8 cellular contexts compared by ENCODE assay signal in the genomic region with DNA sequence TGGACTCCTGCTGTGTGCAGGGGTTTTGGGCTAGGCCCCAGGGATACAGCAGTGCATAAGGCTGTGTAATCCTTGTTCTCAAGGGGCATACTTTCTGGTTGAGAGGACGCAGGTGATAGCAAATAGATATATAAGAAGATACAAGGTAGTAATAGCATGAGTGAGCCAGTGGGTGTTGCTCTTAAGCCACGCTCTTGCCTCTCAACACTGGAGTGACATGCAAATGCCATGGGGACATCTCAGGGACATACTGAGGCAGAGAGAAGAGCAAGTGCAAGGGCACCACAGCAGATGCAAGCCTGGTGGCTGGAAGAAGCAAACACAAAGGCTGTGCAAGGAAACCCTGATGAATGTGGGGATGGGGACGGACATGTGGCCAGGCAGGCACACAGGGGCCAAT.
DNase-seq lines count a peak whose midpoint lies in the region; ATAC-seq, FAIRE-seq and TF ChIP-seq lines count a peak whose summit lies in the region.

No MANE protein-coding gene starts in this region.

- H3K9me2 ChIP-seq in Karpas-422 (replicated peaks; ENCODE audit: insufficient read depth, low read length) = no peaks in the 10 kb centered on the region

- intact Hi-C loops in ovary (cut with DNase I) = no loop called here

- WGBS in ovary, 3 donors = 89 to 94% (median 93%) methylated on average over 3 of the region's 3 CpGs

- H3K36me3 ChIP-seq in Karpas-422 (ENCODE audit: insufficient read depth, low read length) (no peaks in the 10 kb centered on the region), keratinocyte (ENCODE audit: control insufficient read depth in 2 of 2, extremely low read depth in 1 of 2, insufficient read depth in 2 of 2, low read length in 2 of 2) (no peaks in the 10 kb centered on the region), ovary (no peaks in the 10 kb centered on the region)

- no peak overlapping the region for H3K27ac ChIP-seq in Karpas-422 (ENCODE audit: low read length)
- no peak overlapping the region for H3K27ac ChIP-seq in keratinocyte (ENCODE audit: control insufficient read depth, insufficient read depth, low read length)
- H3K27ac ChIP-seq in ovary = no peak overlapping the region

- H3K4me3 ChIP-seq in Karpas-422 (ENCODE audit: low read length) (no peak overlapping the region), keratinocyte (ENCODE audit: control insufficient read depth in 2 of 3, extremely low read depth in 1 of 3, insufficient read depth in 2 of 3, low read depth in 1 of 3, low read length in 3 of 3) (no peak overlapping the region), ovary (no peak overlapping the region)

- no peaks in the 10 kb centered on the region for H3K9me3 ChIP-seq in Karpas-422 (ENCODE audit: low read length)
- no peaks in the 10 kb centered on the region for H3K9me3 ChIP-seq in keratinocyte (ENCODE audit: control insufficient read depth, low read depth, low read length)
- no peaks in the 10 kb centered on the region for H3K9me3 ChIP-seq in ovary

- dilution Hi-C loops in keratinocyte (cut with MboI; ENCODE audit: extremely low pct_ligation_motif_present, low sequenced_read_pairs) = no loop called here

- ATAC-seq in HG03442 (IDR thresholded peaks at IDR 0.05; ENCODE audit: unreplicated experiment) = no peak

- no peak for FAIRE-seq in keratinocyte (lab: Jason Lieb, UNC)

- DNase-seq in ACHN (peak; percentile 31), Karpas-422 (peak; percentile 75), keratinocyte (ENCODE audit: low read depth, low spot score) (no peak), ovary (no peak), AG08396 (ENCODE audit: low spot score) (no peak)
- DNase-seq in activated CD4-positive, alpha-beta T cell treated with anti-CD3 and anti-CD28 coated beads for 48 hours = peak; percentile 49

- H3K4me1 ChIP-seq in Karpas-422 (ENCODE audit: low read length) = peaks cover 7% of the 10 kb centered on the region
- peaks cover 13% of the 10 kb centered on the region for H3K4me1 ChIP-seq in keratinocyte (ENCODE audit: control insufficient read depth, extremely low read depth, insufficient read depth, low read length)
- H3K4me1 ChIP-seq in ovary (ENCODE audit: insufficient read depth) = no peaks in the 10 kb centered on the region

- TF ChIP-seq CTCF in GM12872 (IDR thresholded peaks at IDR 0.05; ENCODE audit: insufficient read depth, low read depth, low read length) = peak; percentile 83
- peak in 2 of 3 experiments; percentile 13 to 51 for TF ChIP-seq CTCF in keratinocyte (optimal IDR thresholded peaks at IDR 0.05 in 1 of 3, IDR thresholded peaks at IDR 0.05 in 1 of 3, conservative IDR thresholded peaks at IDR 0.05 in 1 of 3; ENCODE audit: extremely low read depth in 1 of 3, insufficient read depth in 2 of 3, low read length in 3 of 3)
- no peak for TF ChIP-seq CTCF in ovary (IDR thresholded peaks at IDR 0.05)

- H2AFZ ChIP-seq in Karpas-422 (ENCODE audit: low read length) (no peak overlapping the region), keratinocyte (ENCODE audit: control insufficient read depth, low read length) (no peak overlapping the region)

- H3K9me1 ChIP-seq in keratinocyte (ENCODE audit: control insufficient read depth, extremely low read depth, insufficient read depth, low read length) = no peaks in the 10 kb centered on the region

- TF ChIP-seq EP300 in ovary (IDR thresholded peaks at IDR 0.05) = no peak

- H3K9ac ChIP-seq in Karpas-422 (ENCODE audit: low read length) = no peak overlapping the region
- no peak overlapping the region for H3K9ac ChIP-seq in keratinocyte (ENCODE audit: control insufficient read depth, extremely low read depth, insufficient read depth, low read length)

- H3K4me2 ChIP-seq in Karpas-422 (ENCODE audit: low read depth, low read length, poor library complexity, severe bottlenecking) (no peak overlapping the region), keratinocyte (ENCODE audit: control insufficient read depth, extremely low read depth, insufficient read depth, low read depth, low read length) (no peak overlapping the region)

- no peaks in the 10 kb centered on the region for H4K20me1 ChIP-seq in Karpas-422 (ENCODE audit: insufficient read depth, low read depth, low read length)
- H4K20me1 ChIP-seq in keratinocyte (ENCODE audit: control insufficient read depth, extremely low read depth, insufficient read depth, low read length) = no peaks in the 10 kb centered on the region

- no peak for TF ChIP-seq POLR2A in ovary (IDR thresholded peaks at IDR 0.05)

- in situ Hi-C loops in ACHN (cut with HindIII; ENCODE audit: low pct_ligation_motif_present, low pct_unique_long_range_greater_than_20kb, low sequenced_read_pairs) = no loop called here

- H3K27me3 ChIP-seq in Karpas-422 (ENCODE audit: low read length) (no peaks in the 10 kb centered on the region), keratinocyte (ENCODE audit: control insufficient read depth, extremely low read depth, insufficient read depth, low read length) (no peaks in the 10 kb centered on the region), ovary (no peaks in the 10 kb centered on the region)

- H3K79me2 ChIP-seq in Karpas-422 (ENCODE audit: low read length) (no peaks in the 10 kb centered on the region), keratinocyte (ENCODE audit: control insufficient read depth, insufficient read depth, low read length) (peaks cover 3% of the 10 kb centered on the region)

Comparison
In these comparisons a context has a peak if more than half of its experiments do, and no peak if none do; other contexts are left out.
1. DNase-seq: peak in ACHN (single experiment), Karpas-422 (single experiment) and activated CD4-positive, alpha-beta T cell treated with anti-CD3 and anti-CD28 coated beads for 48 hours (single experiment); none in keratinocyte (single experiment), ovary (0 of 5) and AG08396 (single experiment).
2. CTCF ChIP-seq: peak in GM12872 (single experiment) and keratinocyte (2 of 3); none in ovary (0 of 3).